In the genomic region with DNA sequence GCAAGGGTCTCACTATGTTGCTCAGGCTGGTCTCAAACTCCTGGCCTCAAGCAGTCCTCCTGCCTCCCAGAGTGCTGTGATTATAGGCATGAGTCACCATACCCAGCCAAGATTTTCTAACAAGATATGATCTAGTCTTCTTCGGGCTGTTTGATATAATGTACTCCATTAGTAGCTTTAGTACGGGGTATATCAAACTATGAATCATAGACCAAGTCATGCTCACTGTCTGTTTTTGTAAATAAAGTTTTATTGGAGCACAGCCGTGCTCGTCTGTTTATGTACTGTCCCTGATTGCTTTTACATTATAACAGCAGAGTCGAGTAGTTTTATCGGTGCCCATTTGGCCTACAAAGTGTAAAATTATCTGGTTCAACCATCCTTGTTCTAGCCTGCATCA, we compare ENCODE assay signal across 1 cellular context.
A peak's percentile ranks its signal among the peaks of the same experiment; 100 is the strongest.
TF ChIP-seq lines count a peak whose summit lies in the region.

No MANE protein-coding gene starts in this region.

TF ChIP-seq in HepG2, 621 proteins besides CTCF, POLR2A, EP300 and RAD21:
- TF ChIP-seq, protein P1, sequence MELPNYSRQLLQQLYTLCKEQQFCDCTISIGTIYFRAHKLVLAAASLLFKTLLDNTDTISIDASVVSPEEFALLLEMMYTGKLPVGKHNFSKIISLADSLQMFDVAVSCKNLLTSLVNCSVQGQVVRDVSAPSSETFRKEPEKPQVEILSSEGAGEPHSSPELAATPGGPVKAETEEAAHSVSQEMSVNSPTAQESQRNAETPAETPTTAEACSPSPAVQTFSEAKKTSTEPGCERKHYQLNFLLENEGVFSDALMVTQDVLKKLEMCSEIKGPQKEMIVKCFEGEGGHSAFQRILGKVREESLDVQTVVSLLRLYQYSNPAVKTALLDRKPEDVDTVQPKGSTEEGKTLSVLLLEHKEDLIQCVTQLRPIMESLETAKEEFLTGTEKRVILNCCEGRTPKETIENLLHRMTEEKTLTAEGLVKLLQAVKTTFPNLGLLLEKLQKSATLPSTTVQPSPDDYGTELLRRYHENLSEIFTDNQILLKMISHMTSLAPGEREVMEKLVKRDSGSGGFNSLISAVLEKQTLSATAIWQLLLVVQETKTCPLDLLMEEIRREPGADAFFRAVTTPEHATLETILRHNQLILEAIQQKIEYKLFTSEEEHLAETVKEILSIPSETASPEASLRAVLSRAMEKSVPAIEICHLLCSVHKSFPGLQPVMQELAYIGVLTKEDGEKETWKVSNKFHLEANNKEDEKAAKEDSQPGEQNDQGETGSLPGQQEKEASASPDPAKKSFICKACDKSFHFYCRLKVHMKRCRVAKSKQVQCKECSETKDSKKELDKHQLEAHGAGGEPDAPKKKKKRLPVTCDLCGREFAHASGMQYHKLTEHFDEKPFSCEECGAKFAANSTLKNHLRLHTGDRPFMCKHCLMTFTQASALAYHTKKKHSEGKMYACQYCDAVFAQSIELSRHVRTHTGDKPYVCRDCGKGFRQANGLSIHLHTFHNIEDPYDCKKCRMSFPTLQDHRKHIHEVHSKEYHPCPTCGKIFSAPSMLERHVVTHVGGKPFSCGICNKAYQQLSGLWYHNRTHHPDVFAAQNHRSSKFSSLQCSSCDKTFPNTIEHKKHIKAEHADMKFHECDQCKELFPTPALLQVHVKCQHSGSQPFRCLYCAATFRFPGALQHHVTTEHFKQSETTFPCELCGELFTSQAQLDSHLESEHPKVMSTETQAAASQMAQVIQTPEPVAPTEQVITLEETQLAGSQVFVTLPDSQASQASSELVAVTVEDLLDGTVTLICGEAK (IDR thresholded peaks at IDR 0.05), result 0 out of 2 replicates have a peak, but pooled peaks have one; percentile 19
- TF ChIP-seq, protein P1 (CRISPR knock-in tag; IDR thresholded peaks at IDR 0.05), result no peak
- TF ChIP-seq, protein P2, sequence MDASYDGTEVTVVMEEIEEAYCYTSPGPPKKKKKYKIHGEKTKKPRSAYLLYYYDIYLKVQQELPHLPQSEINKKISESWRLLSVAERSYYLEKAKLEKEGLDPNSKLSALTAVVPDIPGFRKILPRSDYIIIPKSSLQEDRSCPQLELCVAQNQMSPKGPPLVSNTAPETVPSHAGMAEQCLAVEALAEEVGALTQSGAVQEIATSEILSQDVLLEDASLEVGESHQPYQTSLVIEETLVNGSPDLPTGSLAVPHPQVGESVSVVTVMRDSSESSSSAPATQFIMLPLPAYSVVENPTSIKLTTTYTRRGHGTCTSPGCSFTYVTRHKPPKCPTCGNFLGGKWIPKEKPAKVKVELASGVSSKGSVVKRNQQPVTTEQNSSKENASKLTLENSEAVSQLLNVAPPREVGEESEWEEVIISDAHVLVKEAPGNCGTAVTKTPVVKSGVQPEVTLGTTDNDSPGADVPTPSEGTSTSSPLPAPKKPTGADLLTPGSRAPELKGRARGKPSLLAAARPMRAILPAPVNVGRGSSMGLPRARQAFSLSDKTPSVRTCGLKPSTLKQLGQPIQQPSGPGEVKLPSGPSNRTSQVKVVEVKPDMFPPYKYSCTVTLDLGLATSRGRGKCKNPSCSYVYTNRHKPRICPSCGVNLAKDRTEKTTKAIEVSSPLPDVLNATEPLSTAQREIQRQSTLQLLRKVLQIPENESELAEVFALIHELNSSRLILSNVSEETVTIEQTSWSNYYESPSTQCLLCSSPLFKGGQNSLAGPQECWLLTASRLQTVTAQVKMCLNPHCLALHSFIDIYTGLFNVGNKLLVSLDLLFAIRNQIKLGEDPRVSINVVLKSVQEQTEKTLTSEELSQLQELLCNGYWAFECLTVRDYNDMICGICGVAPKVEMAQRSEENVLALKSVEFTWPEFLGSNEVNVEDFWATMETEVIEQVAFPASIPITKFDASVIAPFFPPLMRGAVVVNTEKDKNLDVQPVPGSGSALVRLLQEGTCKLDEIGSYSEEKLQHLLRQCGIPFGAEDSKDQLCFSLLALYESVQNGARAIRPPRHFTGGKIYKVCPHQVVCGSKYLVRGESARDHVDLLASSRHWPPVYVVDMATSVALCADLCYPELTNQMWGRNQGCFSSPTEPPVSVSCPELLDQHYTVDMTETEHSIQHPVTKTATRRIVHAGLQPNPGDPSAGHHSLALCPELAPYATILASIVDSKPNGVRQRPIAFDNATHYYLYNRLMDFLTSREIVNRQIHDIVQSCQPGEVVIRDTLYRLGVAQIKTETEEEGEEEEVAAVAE (CRISPR knock-in tag; IDR thresholded peaks at IDR 0.05; ENCODE audit: borderline replicate concordance), result no peak
